In the genomic region with DNA sequence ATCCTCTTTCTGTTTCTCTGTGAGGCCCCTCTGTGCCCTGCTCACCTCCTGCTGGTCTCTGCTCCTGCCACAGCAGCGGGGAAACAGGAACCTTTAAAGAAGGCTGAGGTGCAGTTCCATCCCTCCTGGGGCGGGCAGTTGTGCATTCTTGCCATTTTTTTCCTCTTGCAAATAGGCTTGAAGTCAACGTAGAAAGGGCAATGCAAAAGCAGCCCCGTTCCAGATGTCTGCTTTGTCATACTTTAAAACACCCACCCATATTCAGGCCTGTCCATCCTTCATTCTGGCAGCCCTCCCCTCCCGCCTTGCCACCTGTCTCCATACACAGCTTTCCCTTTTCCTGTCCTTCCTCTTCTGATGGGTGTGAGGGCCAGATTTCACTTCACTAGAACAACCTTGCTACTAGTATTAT, we compare ENCODE assay signal across 9 cellular contexts.
A peak's percentile ranks its signal among the peaks of the same experiment; 100 is the strongest.
DNase-seq lines count a peak whose midpoint lies in the region; ATAC-seq and TF ChIP-seq lines count a peak whose summit lies in the region.
"Had no signal": no experiment of that assay in that cellular context is flagged by ENCODE, and none has a peak within 500 bp of the region (broad histone marks: within the 10 kb centered on the region; RNA-seq: fewer than 3 reads in every experiment).

No MANE protein-coding gene starts in this region.

- H3K79me2 ChIP-seq in parathyroid adenoma: no peaks in the 10 kb centered on the region

- no peaks in the 10 kb centered on the region for H3K9me3 ChIP-seq in parathyroid adenoma (ENCODE audit: control insufficient read depth, low read length)

- H3K4me1 ChIP-seq in foreskin keratinocyte (peaks cover 31% of the 10 kb centered on the region), parathyroid adenoma (peaks cover 38% of the 10 kb centered on the region)

- peak overlapping the region; percentile 79 for H2AFZ ChIP-seq in parathyroid adenoma

- ATAC-seq in SK-N-SH treated with all-trans-retinoic acid at 6 μM for 48 hours: peak; percentile 39
- peak; percentile 9 for ATAC-seq in foreskin keratinocyte
- no peak for ATAC-seq in GM18858 (IDR thresholded peaks at IDR 0.05; ENCODE audit: unreplicated experiment)
- no peak for ATAC-seq in HG03175 (IDR thresholded peaks at IDR 0.05; ENCODE audit: unreplicated experiment)

- peak overlapping the region; percentile 48 for H3K4me2 ChIP-seq in parathyroid adenoma (ENCODE audit: low read length)

- H3K27ac ChIP-seq in foreskin keratinocyte: no peak overlapping the region
- H3K27ac ChIP-seq in parathyroid adenoma: peak overlapping the region; percentile 97

- no peaks in the 10 kb centered on the region for H3K36me3 ChIP-seq in parathyroid adenoma (ENCODE audit: control insufficient read depth, insufficient read depth, low read length)

- no peaks in the 10 kb centered on the region for H3K27me3 ChIP-seq in foreskin keratinocyte
- H3K27me3 ChIP-seq in parathyroid adenoma (ENCODE audit: control insufficient read depth, insufficient read depth, low read length): no peaks in the 10 kb centered on the region

- DNase-seq in Daoy (ENCODE audit: low read depth) (peak; percentile 22), foreskin keratinocyte (peak in 1 of 2 donors; percentile 66), KG1 (lab: John Stamatoyannopoulos, UW) (no peak), ACHN (no peak)
- DNase-seq: stimulated activated naive B cell treated with anti-CD40 and anti-IgM and Interleukin-4, amounts not matched to agents 10 μg/mL and 1 μg/mL and 100 μg/mL, for 72 hours had no signal

- H3K9ac ChIP-seq in parathyroid adenoma: peak overlapping the region; percentile 0

- in situ Hi-C loops in ACHN (cut with HindIII; ENCODE audit: low pct_ligation_motif_present, low pct_unique_long_range_greater_than_20kb, low sequenced_read_pairs): no loop called here

- no peak for TF ChIP-seq CTCF in foreskin keratinocyte (conservative IDR thresholded peaks at IDR 0.05)
- TF ChIP-seq CTCF in parathyroid adenoma (IDR thresholded peaks at IDR 0.05): no peak

- H3K4me3 ChIP-seq in parathyroid adenoma (ENCODE audit: low read depth, low read length): no peak overlapping the region

TF ChIP-seq in SK-N-SH treated with all-trans-retinoic acid at 6 μM for 48 hours, 23 proteins besides CTCF, POLR2A, EP300 and RAD21:
- no peak for TF ChIP-seq TOX (CRISPR knock-in tag; IDR thresholded peaks at IDR 0.05; ENCODE audit: borderline replicate concordance)
- TF ChIP-seq PPARA (CRISPR knock-in tag; IDR thresholded peaks at IDR 0.05; ENCODE audit: borderline replicate concordance): no peak
- TF ChIP-seq ZNF8 (CRISPR knock-in tag; IDR thresholded peaks at IDR 0.05): no peak
- no peak for TF ChIP-seq SNAI2 (CRISPR knock-in tag; IDR thresholded peaks at IDR 0.05)
- TF ChIP-seq TCF4 (CRISPR knock-in tag; IDR thresholded peaks at IDR 0.05; ENCODE audit: borderline replicate concordance): no peak
- TF ChIP-seq ZFP30 (CRISPR knock-in tag; IDR thresholded peaks at IDR 0.05): no peak
- TF ChIP-seq ARNTL (CRISPR knock-in tag; IDR thresholded peaks at IDR 0.05; ENCODE audit: borderline replicate concordance, low read depth): no peak
- TF ChIP-seq ESRRG (CRISPR knock-in tag; IDR thresholded peaks at IDR 0.05): no peak
- TF ChIP-seq, protein P1, sequence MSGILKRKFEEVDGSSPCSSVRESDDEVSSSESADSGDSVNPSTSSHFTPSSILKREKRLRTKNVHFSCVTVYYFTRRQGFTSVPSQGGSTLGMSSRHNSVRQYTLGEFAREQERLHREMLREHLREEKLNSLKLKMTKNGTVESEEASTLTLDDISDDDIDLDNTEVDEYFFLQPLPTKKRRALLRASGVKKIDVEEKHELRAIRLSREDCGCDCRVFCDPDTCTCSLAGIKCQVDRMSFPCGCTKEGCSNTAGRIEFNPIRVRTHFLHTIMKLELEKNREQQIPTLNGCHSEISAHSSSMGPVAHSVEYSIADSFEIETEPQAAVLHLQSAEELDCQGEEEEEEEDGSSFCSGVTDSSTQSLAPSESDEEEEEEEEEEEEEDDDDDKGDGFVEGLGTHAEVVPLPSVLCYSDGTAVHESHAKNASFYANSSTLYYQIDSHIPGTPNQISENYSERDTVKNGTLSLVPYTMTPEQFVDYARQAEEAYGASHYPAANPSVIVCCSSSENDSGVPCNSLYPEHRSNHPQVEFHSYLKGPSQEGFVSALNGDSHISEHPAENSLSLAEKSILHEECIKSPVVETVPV (CRISPR knock-in tag; IDR thresholded peaks at IDR 0.05): no peak
- TF ChIP-seq, protein P2, sequence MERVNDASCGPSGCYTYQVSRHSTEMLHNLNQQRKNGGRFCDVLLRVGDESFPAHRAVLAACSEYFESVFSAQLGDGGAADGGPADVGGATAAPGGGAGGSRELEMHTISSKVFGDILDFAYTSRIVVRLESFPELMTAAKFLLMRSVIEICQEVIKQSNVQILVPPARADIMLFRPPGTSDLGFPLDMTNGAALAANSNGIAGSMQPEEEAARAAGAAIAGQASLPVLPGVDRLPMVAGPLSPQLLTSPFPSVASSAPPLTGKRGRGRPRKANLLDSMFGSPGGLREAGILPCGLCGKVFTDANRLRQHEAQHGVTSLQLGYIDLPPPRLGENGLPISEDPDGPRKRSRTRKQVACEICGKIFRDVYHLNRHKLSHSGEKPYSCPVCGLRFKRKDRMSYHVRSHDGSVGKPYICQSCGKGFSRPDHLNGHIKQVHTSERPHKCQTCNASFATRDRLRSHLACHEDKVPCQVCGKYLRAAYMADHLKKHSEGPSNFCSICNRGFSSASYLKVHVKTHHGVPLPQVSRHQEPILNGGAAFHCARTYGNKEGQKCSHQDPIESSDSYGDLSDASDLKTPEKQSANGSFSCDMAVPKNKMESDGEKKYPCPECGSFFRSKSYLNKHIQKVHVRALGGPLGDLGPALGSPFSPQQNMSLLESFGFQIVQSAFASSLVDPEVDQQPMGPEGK (CRISPR knock-in tag; IDR thresholded peaks at IDR 0.05; ENCODE audit: borderline replicate concordance): no peak
- TF ChIP-seq ISL1 (CRISPR knock-in tag; IDR thresholded peaks at IDR 0.05): no peak
- TF ChIP-seq, protein P3, sequence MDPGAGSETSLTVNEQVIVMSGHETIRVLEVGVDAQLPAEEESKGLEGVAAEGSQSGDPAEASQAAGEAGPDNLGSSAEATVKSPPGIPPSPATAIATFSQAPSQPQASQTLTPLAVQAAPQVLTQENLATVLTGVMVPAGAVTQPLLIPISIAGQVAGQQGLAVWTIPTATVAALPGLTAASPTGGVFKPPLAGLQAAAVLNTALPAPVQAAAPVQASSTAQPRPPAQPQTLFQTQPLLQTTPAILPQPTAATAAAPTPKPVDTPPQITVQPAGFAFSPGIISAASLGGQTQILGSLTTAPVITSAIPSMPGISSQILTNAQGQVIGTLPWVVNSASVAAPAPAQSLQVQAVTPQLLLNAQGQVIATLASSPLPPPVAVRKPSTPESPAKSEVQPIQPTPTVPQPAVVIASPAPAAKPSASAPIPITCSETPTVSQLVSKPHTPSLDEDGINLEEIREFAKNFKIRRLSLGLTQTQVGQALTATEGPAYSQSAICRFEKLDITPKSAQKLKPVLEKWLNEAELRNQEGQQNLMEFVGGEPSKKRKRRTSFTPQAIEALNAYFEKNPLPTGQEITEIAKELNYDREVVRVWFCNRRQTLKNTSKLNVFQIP (CRISPR knock-in tag; IDR thresholded peaks at IDR 0.05; ENCODE audit: borderline replicate concordance, low read depth): no peak
- TF ChIP-seq CSDC2 (CRISPR knock-in tag; IDR thresholded peaks at IDR 0.05): no peak
- TF ChIP-seq BACH2 (CRISPR knock-in tag; IDR thresholded peaks at IDR 0.05; ENCODE audit: borderline replicate concordance): no peak

Comparison
In these comparisons a context has a peak if more than half of its experiments do, and no peak if none do; other contexts are left out.
1. ATAC-seq: peak in SK-N-SH treated with all-trans-retinoic acid at 6 μM for 48 hours (single experiment) and foreskin keratinocyte (single experiment); none in GM18858 (single experiment) and HG03175 (single experiment).